In the genomic region with DNA sequence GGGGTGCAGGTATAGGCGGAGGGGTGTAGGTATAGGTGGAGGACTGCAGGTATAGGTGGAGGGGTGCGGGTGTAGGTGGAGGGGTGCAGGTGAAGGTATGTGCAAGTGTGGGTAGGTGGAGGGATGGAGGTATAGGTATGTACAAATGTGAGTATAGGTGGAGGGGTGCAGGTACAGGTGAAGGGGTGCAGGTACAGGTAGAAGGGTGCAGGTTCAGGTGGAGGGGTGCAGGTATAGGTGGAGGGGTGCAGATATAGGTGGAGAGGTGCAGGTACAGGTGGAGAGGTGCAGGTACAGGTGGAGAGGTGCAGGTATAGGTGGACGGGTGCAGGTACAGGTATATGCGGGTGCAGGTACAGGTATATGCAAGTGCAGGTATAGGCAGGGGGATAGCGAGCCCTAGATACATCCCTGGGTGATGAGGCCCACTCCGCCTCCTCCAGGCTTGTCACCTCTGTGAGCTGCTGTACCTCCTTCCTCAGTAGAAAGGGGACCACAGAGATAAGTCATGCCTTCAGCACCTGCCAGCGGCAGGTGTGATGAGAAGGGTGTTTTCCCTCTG, we compare ENCODE assay signal across 20 cellular contexts. TPM values are rescaled to one million over a fixed set of nuclear protein-coding genes. Genes with fewer than 3 reads are reported as not detected.
A peak's percentile ranks its signal among the peaks of the same experiment; 100 is the strongest.
DNase-seq lines count a peak whose midpoint lies in the region; ATAC-seq and TF ChIP-seq lines count a peak whose summit lies in the region.
"Had no signal": no experiment of that assay in that cellular context is flagged by ENCODE, and none has a peak within 500 bp of the region (broad histone marks: within the 10 kb centered on the region; RNA-seq: fewer than 3 reads in every experiment).

No MANE protein-coding gene starts in this region.

- no peaks in the 10 kb centered on the region for H4K20me1 ChIP-seq in OCI-LY3 (ENCODE audit: insufficient read depth, low read length)

- peak; percentile 13 for DNase-seq in ELR (ENCODE audit: low read depth)
- peak; percentile 15 to 18 for DNase-seq in left lung
- DNase-seq in sciatic nerve (ENCODE audit: low spot score), result peak; percentile 48
- no peak for DNase-seq in NCI-H526 treated with DMSO at 0.1 percent for 48 hours (lab: John Stamatoyannopoulos, UW)
- no peak for DNase-seq in ACHN
- no peak for DNase-seq in Peyer's patch
- DNase-seq: DND-41, HCEC 1CT, MM.1S, NCI-H1092 treated with DMSO at 0.1 percent for 48 hours, NCI-H146, NCI-H2029 treated with DMSO at 0.1 percent for 48 hours, NCI-H2171, NCI-H446 treated with DMSO at 0.1 percent for 48 hours, NCI-H748 treated with DMSO at 0.1 percent for 48 hours, OCI-M1 had no signal

- no peak overlapping the region for H2AFZ ChIP-seq in OCI-LY3 (ENCODE audit: low read depth, low read length)

- H3K27ac ChIP-seq in OCI-LY3 (ENCODE audit: low read length), result peak overlapping the region; percentile 93
- H3K27ac ChIP-seq in left lung, result no peak overlapping the region
- no peak overlapping the region for H3K27ac ChIP-seq in Peyer's patch
- H3K27ac ChIP-seq: RWPE1, SJSA1 had no signal

- H3K9me3 ChIP-seq in OCI-LY3 (ENCODE audit: insufficient read depth, low read length) (no peaks in the 10 kb centered on the region), left lung (no peaks in the 10 kb centered on the region), Peyer's patch (no peaks in the 10 kb centered on the region)
- H3K9me3 ChIP-seq: SJSA1 had no signal

- H3K79me2 ChIP-seq in OCI-LY3 (ENCODE audit: low read length), result no peaks in the 10 kb centered on the region

- peak overlapping the region; percentile 90 for H3K4me2 ChIP-seq in OCI-LY3 (ENCODE audit: low read length)

- H3K4me3 ChIP-seq in OCI-LY3 (ENCODE audit: low read length) (peak overlapping the region; percentile 67), left lung (no peak overlapping the region), Peyer's patch (no peak overlapping the region)
- H3K4me3 ChIP-seq: SJSA1 had no signal

- no peak for TF ChIP-seq POLR2A in Peyer's patch (IDR thresholded peaks at IDR 0.05)

- in situ Hi-C loops in ACHN (cut with HindIII; ENCODE audit: low pct_ligation_motif_present, low pct_unique_long_range_greater_than_20kb, low sequenced_read_pairs), result no loop called here

- no peak for ATAC-seq in left lung
- ATAC-seq in sciatic nerve, result no peak

- peaks cover 54% of the 10 kb centered on the region for H3K4me1 ChIP-seq in OCI-LY3 (ENCODE audit: low read length)
- peaks cover 5 to 21% of the 10 kb centered on the region in 2 donors for H3K4me1 ChIP-seq in left lung
- H3K4me1 ChIP-seq in Peyer's patch, result peaks cover 0 to 36% (median 1%) of the 10 kb centered on the region in 4 donors

- H3K36me3 ChIP-seq in OCI-LY3 (replicated peaks; ENCODE audit: low read depth, low read length) (peaks cover 8% of the 10 kb centered on the region), left lung (no peaks in the 10 kb centered on the region), Peyer's patch (no peaks in the 10 kb centered on the region)
- H3K36me3 ChIP-seq: SJSA1 had no signal

- TF ChIP-seq CTCF in OCI-LY3 (IDR thresholded peaks at IDR 0.05; ENCODE audit: low read depth, low read length) (no peak), left lung (IDR thresholded peaks at IDR 0.05) (no peak), Peyer's patch (IDR thresholded peaks at IDR 0.05) (no peak)

- H3K27me3 ChIP-seq in OCI-LY3 (ENCODE audit: low read depth, low read length) (peaks cover 10% of the 10 kb centered on the region), left lung (no peaks in the 10 kb centered on the region), Peyer's patch (no peaks in the 10 kb centered on the region)
- H3K27me3 ChIP-seq: SJSA1 had no signal

- H3K9ac ChIP-seq in OCI-LY3 (ENCODE audit: low read length), result peak overlapping the region; percentile 72; the same call in 1 of the 2 replicates

- intact Hi-C loops in left lung (cut with DNase I), result no loop called here
- intact Hi-C loops in sciatic nerve (cut with DNase I), result no loop called here

RNA-seq across cellular contexts. Expression of gene LINC01488, which starts 17.2 kb away (rescaled TPM):
- not detected for total RNA-seq in left lung
- not detected for total RNA-seq in sciatic nerve
- total RNA-seq in Peyer's patch, result not detected
- total RNA-seq: LHCN-M2 had no signal

Comparison
In these comparisons a context has a peak if more than half of its experiments do, and no peak if none do; other contexts are left out.
1. DNase-seq: peak in ELR (single experiment), left lung (2 of 2) and sciatic nerve (single experiment); none in NCI-H526 treated with DMSO at 0.1 percent for 48 hours (single experiment), ACHN (single experiment) and Peyer's patch (0 of 3).